8 cellular contexts compared by ENCODE assay signal in genomic region chr13:112968380-112968909, GRCh38. TPM values are rescaled to one million over a fixed set of nuclear protein-coding genes. Genes with fewer than 3 reads are reported as not detected.
A peak's percentile ranks its signal among the peaks of the same experiment; 100 is the strongest.
DNase-seq lines count a peak whose midpoint lies in the region; ATAC-seq and TF ChIP-seq lines count a peak whose summit lies in the region.

No MANE protein-coding gene starts in this region.

- TF ChIP-seq CTCF in prostate gland (IDR thresholded peaks at IDR 0.05) (peak in 1 of 4 experiments; percentile 52), CD14-positive monocyte (IDR thresholded peaks at IDR 0.05) (no peak)

- peak overlapping the region; percentile 73 to 81 for H3K27ac ChIP-seq in prostate gland

- H3K27me3 ChIP-seq in prostate gland (replicated peaks; ENCODE audit: insufficient read depth): no peaks in the 10 kb centered on the region

- peak; percentile 75 for ATAC-seq in Right ventricle myocardium superior (ENCODE audit: poor library complexity)
- no peak for ATAC-seq in HG03571 (IDR thresholded peaks at IDR 0.05; ENCODE audit: unreplicated experiment)
- no peak for ATAC-seq in HG02981 (IDR thresholded peaks at IDR 0.05; ENCODE audit: unreplicated experiment)

- 1% methylated on average over 14 of the region's 52 CpGs for WGBS in prostate gland

- H3K9me3 ChIP-seq in prostate gland: no peaks in the 10 kb centered on the region

- TF ChIP-seq POLR2A in prostate gland (IDR thresholded peaks at IDR 0.05): no peak

- intact Hi-C loops in Right ventricle myocardium superior (cut with DNase I): no loop called here
- intact Hi-C loops in prostate gland (cut with DNase I): no loop called here
- intact Hi-C loops in CD14-positive monocyte (cut with micrococcal nuclease): no loop called here

- H3K27ac Mint-ChIP-seq in CD14-positive monocyte: no peak overlapping the region

- no peaks in the 10 kb centered on the region for H3K4me1 ChIP-seq in prostate gland (replicated peaks)

- peak overlapping the region; percentile 54 to 68 for H3K4me3 ChIP-seq in prostate gland

- peaks cover 3% of the 10 kb centered on the region for H3K4me1 Mint-ChIP-seq in CD14-positive monocyte

- H3K36me3 ChIP-seq in prostate gland: no peaks in the 10 kb centered on the region

- H3K27me3 Mint-ChIP-seq in CD14-positive monocyte (ENCODE audit: low read depth in 3 of 3): peaks cover 35 to 65% (median 38%) of the 10 kb centered on the region in 3 donors

- peaks cover 0 to 2% of the 10 kb centered on the region in 2 donors for H3K36me3 Mint-ChIP-seq in CD14-positive monocyte

- peak overlapping the region in 1 of 2 donors; percentile 76 for H3K4me3 Mint-ChIP-seq in CD14-positive monocyte

- peaks cover 0 to 16% (median 6%) of the 10 kb centered on the region in 7 donors for H3K9me3 Mint-ChIP-seq in CD14-positive monocyte

- DNase-seq in DMS79 (lab: John Stamatoyannopoulos, UW) (peak; percentile 91), NCI-H146 (lab: John Stamatoyannopoulos, UW) (peak; percentile 75), activated T-cell treated with anti-CD3 and anti-CD28 coated beads for 1 hour (ENCODE audit: low read depth) (peak; percentile 21), Right ventricle myocardium superior (peak; percentile 68), prostate gland (ENCODE audit: low spot score) (peak; percentile 66), CD14-positive monocyte (ENCODE audit: low spot score) (no peak)

RNA-seq across cellular contexts. Expression of gene MCF2L, which starts 0.6 kb away (rescaled TPM):
- 38.1 TPM for total RNA-seq in Right ventricle myocardium superior
- 10 to 100 TPM; 47.6 to 64.7 TPM for total RNA-seq in prostate gland
- not detected for polyA plus RNA-seq in CD14-positive monocyte
